1 cellular context compared by ENCODE assay signal in genomic region chr5:87876616-87877015, GRCh38.
TF ChIP-seq lines count a peak whose summit lies in the region.

No MANE protein-coding gene starts in this region.

TF ChIP-seq in GM12878, 131 proteins besides CTCF, POLR2A, EP300 and RAD21 (continued from another document):
- TF ChIP-seq IRF3 (IDR thresholded peaks at IDR 0.05) (no peak), ATF2 (IDR thresholded peaks at IDR 0.05; ENCODE audit: low read length) (no peak), BCL3 (IDR thresholded peaks at IDR 0.05; ENCODE audit: borderline replicate concordance, insufficient read depth, low read depth, low read length, poor library complexity, severe bottlenecking) (no peak), ZNF207 (IDR thresholded peaks at IDR 0.05; ENCODE audit: borderline replicate concordance) (no peak), LARP7 (IDR thresholded peaks at IDR 0.05) (no peak), SPI1 (IDR thresholded peaks at IDR 0.05; ENCODE audit: borderline replicate concordance, insufficient read depth, low read depth, low read length) (no peak)
TF ChIP-seq in GM12878: peak in this region for 0.
